Comparison of ENCODE assay signal across 21 cellular contexts in genomic region chr3:69748503-69748902, GRCh38. TPM values are rescaled to one million over a fixed set of nuclear protein-coding genes. Genes with fewer than 3 reads are reported as not detected.
DNase-seq lines count a peak whose midpoint lies in the region; ATAC-seq, FAIRE-seq and TF ChIP-seq lines count a peak whose summit lies in the region.
"Had no signal": no experiment of that assay in that cellular context is flagged by ENCODE, and none has a peak within 500 bp of the region (broad histone marks: within the 10 kb centered on the region; RNA-seq: fewer than 3 reads in every experiment).

No MANE protein-coding gene starts in this region.

- intact Hi-C loops in left lung (cut with DNase I) (no loop called here), tibial artery (cut with DNase I; ENCODE audit: low total_unique reads) (no loop called here)

- ATAC-seq in left lung = no peak
- ATAC-seq: stimulated activated naive CD8-positive, alpha-beta T cell treated with anti-CD3 and anti-CD28 coated beads, Interleukin-15, Interleukin-2, amounts not matched to agents 100 U/mL and 50 U/mL, for 24 hours had no signal

- peaks cover 4 to 35% of the 10 kb centered on the region in 2 donors for H3K4me1 ChIP-seq in left lung
- peaks cover 0 to 79% (median 36%) of the 10 kb centered on the region in 4 donors for H3K4me1 ChIP-seq in tibial artery

- H3K27me3 ChIP-seq in left lung (no peaks in the 10 kb centered on the region), tibial artery (no peaks in the 10 kb centered on the region)
- H3K27me3 ChIP-seq: ovary had no signal

- TF ChIP-seq CTCF in NB4 (IDR thresholded peaks at IDR 0.05; ENCODE audit: low read depth, low read length) = no peak
- TF ChIP-seq CTCF in left lung (IDR thresholded peaks at IDR 0.05) = no peak
- TF ChIP-seq CTCF in tibial artery (IDR thresholded peaks at IDR 0.05) = no peak

- TF ChIP-seq POLR2A in NB4 (IDR thresholded peaks at IDR 0.05; ENCODE audit: extremely low read depth, insufficient read length) (no peak), H54 (IDR thresholded peaks at IDR 0.05; ENCODE audit: low read depth, low read length) (no peak)

- H3K36me3 ChIP-seq in left lung (no peaks in the 10 kb centered on the region), tibial artery (no peaks in the 10 kb centered on the region)
- H3K36me3 ChIP-seq: ovary had no signal

- no peak overlapping the region for H3K4me3 ChIP-seq in NB4 (ENCODE audit: low read depth, low read length)
- no peak overlapping the region for H3K4me3 ChIP-seq in left lung
- H3K4me3 ChIP-seq in tibial artery = no peak overlapping the region
- H3K4me3 ChIP-seq: ovary had no signal

- FAIRE-seq in H54 (lab: Jason Lieb, UNC) = no peak

- DNase-seq in SKM-1 treated with dmso at 0.1 percent for 144 hours (lab: John Stamatoyannopoulos, UW; ENCODE audit: unreplicated experiment) = peak; percentile 27
- DNase-seq in SKM-1 (lab: John Stamatoyannopoulos, UW; ENCODE audit: unreplicated experiment) = no peak
- peak; percentile 45 for DNase-seq in NB4 (ENCODE audit: low read depth)
- no peak for DNase-seq in left lung
- no peak for DNase-seq in tibial artery
- no peak for DNase-seq in activated CD4-positive, alpha-beta T cell treated with anti-CD3 and anti-CD28 coated beads for 48 hours
- DNase-seq in NCI-H748 treated with DMSO at 0.1 percent for 48 hours (lab: John Stamatoyannopoulos, UW) = no peak
- DNase-seq in H54 (ENCODE audit: insufficient read length, low spot score) = no peak
- DNase-seq: activated CD4-positive, alpha-beta memory T cell treated with anti-CD3 and anti-CD28 coated beads for 36 hours; activated T-cell treated with anti-CD3 and anti-CD28 coated beads, Interleukin-2, amount 50 U/mL, for 24 hours; endodermal cell; GF-D8; GOT3; MM.1S; NCI-H1930; NK-92 treated with Interleukin-12 subunit alpha and Interleukin-12 subunit beta, amount 100 ng/mL, for 24 hours; ovary; stimulated activated naive CD8-positive, alpha-beta T cell treated with anti-CD3 and anti-CD28 coated beads, Interleukin-15, Interleukin-2, amounts not matched to agents 100 U/mL and 50 U/mL, for 24 hours; T-helper 1 cell had no signal

- H3K27ac ChIP-seq in left lung (peak overlapping the region; percentile 2 to 63), tibial artery (peak overlapping the region; percentile 58 to 64)
- H3K27ac ChIP-seq: C4-2B, VCaP had no signal

- H3K9me3 ChIP-seq in left lung = no peaks in the 10 kb centered on the region
- no peaks in the 10 kb centered on the region for H3K9me3 ChIP-seq in tibial artery
- H3K9me3 ChIP-seq: ovary had no signal

RNA-seq across cellular contexts. Expression of gene MITF, which starts 9.2 kb away (rescaled TPM):
- total RNA-seq in left lung = 10 to 100 TPM; 24.3 to 29.6 TPM
- total RNA-seq: activated CD4-positive, alpha-beta memory T cell treated with anti-CD3 and anti-CD28 coated beads for 36 hours had no signal

Comparison
In these comparisons a context has a peak if more than half of its experiments do, and no peak if none do; other contexts are left out.
1. DNase-seq: peak in SKM-1 treated with dmso at 0.1 percent for 144 hours (single experiment) and NB4 (single experiment); none in SKM-1 (single experiment), left lung (0 of 2), tibial artery (0 of 2), activated CD4-positive, alpha-beta T cell treated with anti-CD3 and anti-CD28 coated beads for 48 hours (single experiment), NCI-H748 treated with DMSO at 0.1 percent for 48 hours (single experiment) and H54 (single experiment).